Comparison of ENCODE assay signal across 9 cellular contexts in the genomic region with DNA sequence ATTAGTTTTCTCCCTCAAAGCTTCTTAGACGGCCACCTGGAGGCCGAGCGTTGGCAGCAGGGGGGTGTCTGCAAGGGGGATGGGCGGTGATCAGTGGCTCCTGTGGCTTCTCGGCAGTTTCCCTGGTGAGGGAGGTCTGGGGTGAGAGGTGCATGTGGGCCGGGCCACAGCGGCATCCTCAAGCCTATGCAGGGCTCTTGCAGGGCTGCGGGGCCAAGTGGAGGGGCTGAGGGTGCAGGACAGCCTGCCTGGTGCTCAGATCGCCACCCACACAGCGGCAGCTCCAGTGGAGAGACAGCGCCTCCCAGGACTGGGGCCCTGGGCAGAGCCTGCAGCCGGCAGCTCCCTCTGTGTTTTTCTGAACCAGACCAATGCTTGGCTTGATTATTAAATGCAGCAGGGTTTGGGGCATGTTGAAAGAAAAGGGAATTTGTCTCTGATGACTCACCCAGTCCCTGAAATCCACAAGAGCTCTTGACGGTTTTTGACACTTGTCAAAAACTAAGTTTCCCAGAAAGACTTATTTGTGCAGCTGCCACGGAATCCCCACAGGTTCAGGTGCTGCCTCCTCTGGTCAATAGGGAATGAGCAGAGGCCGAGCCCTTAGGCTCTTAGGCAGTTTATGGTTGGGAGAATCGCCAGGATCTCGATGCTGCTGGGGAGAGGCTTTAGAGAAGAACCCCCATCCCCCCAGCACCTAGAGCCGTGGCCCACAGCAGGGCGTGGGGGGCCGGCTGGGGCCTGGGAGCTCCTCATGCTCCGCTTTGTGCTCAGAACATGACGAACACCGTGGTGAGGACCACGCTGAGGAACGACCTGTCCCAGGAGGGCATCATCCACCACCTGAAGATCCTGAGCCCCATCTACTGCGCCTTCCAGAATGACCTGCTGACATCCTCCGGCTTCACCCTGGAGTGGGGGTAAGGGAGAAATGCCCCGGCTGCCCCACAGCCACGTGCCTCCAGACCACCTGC. TPM values are rescaled to one million over a fixed set of nuclear protein-coding genes. Genes with fewer than 3 reads are reported as not detected.
A peak's percentile ranks its signal among the peaks of the same experiment; 100 is the strongest.
DNase-seq lines count a peak whose midpoint lies in the region; ATAC-seq and TF ChIP-seq lines count a peak whose summit lies in the region.
"Had no signal": no experiment of that assay in that cellular context is flagged by ENCODE, and none has a peak within 500 bp of the region (broad histone marks: within the 10 kb centered on the region; RNA-seq: fewer than 3 reads in every experiment).

No MANE protein-coding gene starts in this region.

- no peak overlapping the region for H3K4me3 Mint-ChIP-seq in endothelial cell (ENCODE audit: unreplicated experiment)

- H3K4me3 ChIP-seq in sigmoid colon: no peak overlapping the region

- no peaks in the 10 kb centered on the region for H3K9me3 ChIP-seq in sigmoid colon

- peaks cover 0 to 62% (median 25%) of the 10 kb centered on the region in 3 donors for H3K27me3 ChIP-seq in sigmoid colon

- TF ChIP-seq POLR2A in sigmoid colon (IDR thresholded peaks at IDR 0.05): no peak

- H3K36me3 Mint-ChIP-seq in endothelial cell (ENCODE audit: low read depth, unreplicated experiment): peaks cover 3% of the 10 kb centered on the region

- intact Hi-C loops in sigmoid colon (cut with DNase I): no loop called here

- DNase-seq in NCI-H2227 (lab: John Stamatoyannopoulos, UW; ENCODE audit: unreplicated experiment): peak; percentile 25
- no peak for DNase-seq in NCI-H2227 treated with DMSO at 0.1 percent for 48 hours (lab: John Stamatoyannopoulos, UW)
- DNase-seq in NCI-H2196 treated with DMSO at 0.1 percent for 48 hours (lab: John Stamatoyannopoulos, UW; ENCODE audit: unreplicated experiment): peak; percentile 44
- no peak for DNase-seq in endothelial cell (ENCODE audit: low spot score)
- peak; percentile 13 for DNase-seq in smooth muscle cell of the brain vasculature (ENCODE audit: low read depth, low spot score)
- no peak for DNase-seq in sigmoid colon
- DNase-seq: stimulated activated CD4-positive, alpha-beta T cell treated with anti-CD3 and anti-CD28 coated beads, Interleukin-4, amount 100 ng/mL, for 1 hour had no signal

- 63 to 66% methylated on average over 29 of the region's 29 CpGs for WGBS in sigmoid colon, 2 donors

- no peaks in the 10 kb centered on the region for H3K4me1 ChIP-seq in sigmoid colon

- no peaks in the 10 kb centered on the region for H3K36me3 ChIP-seq in sigmoid colon

- H3K27ac ChIP-seq in sigmoid colon: no peak overlapping the region

- H3K27me3 Mint-ChIP-seq in endothelial cell (ENCODE audit: unreplicated experiment): peaks cover 11% of the 10 kb centered on the region

- no peak for TF ChIP-seq EP300 in sigmoid colon (IDR thresholded peaks at IDR 0.05)

- peak; percentile 13 for TF ChIP-seq CTCF in endothelial cell (IDR thresholded peaks at IDR 0.05; ENCODE audit: unreplicated experiment)
- TF ChIP-seq CTCF in sigmoid colon (IDR thresholded peaks at IDR 0.05): no peak

- no peak overlapping the region for H3K27ac Mint-ChIP-seq in endothelial cell (ENCODE audit: unreplicated experiment)

- H3K9me3 Mint-ChIP-seq in endothelial cell (ENCODE audit: unreplicated experiment): no peaks in the 10 kb centered on the region

- H3K4me1 Mint-ChIP-seq in endothelial cell (ENCODE audit: unreplicated experiment): peaks cover 26% of the 10 kb centered on the region

- ATAC-seq in HG03135 (IDR thresholded peaks at IDR 0.05; ENCODE audit: unreplicated experiment): no peak
- no peak for ATAC-seq in GM21737 (IDR thresholded peaks at IDR 0.05; ENCODE audit: unreplicated experiment)

RNA-seq across cellular contexts. Expression of a gene that starts 54.7 kb away (rescaled TPM):
- total RNA-seq in endothelial cell (ENCODE audit: unreplicated experiment): not detected
- total RNA-seq in sigmoid colon: not detected
- under 1 TPM in 2 of 3 donors, not detected in 1; 0.13 to 0.23 TPM for polyA plus RNA-seq in sigmoid colon

Comparison
In these comparisons a context has a peak if more than half of its experiments do, and no peak if none do; other contexts are left out.
1. DNase-seq: peak in NCI-H2227 (single experiment), NCI-H2196 treated with DMSO at 0.1 percent for 48 hours (single experiment) and smooth muscle cell of the brain vasculature (single experiment); none in NCI-H2227 treated with DMSO at 0.1 percent for 48 hours (single experiment), endothelial cell (single experiment) and sigmoid colon (single experiment).